In the genomic region with DNA sequence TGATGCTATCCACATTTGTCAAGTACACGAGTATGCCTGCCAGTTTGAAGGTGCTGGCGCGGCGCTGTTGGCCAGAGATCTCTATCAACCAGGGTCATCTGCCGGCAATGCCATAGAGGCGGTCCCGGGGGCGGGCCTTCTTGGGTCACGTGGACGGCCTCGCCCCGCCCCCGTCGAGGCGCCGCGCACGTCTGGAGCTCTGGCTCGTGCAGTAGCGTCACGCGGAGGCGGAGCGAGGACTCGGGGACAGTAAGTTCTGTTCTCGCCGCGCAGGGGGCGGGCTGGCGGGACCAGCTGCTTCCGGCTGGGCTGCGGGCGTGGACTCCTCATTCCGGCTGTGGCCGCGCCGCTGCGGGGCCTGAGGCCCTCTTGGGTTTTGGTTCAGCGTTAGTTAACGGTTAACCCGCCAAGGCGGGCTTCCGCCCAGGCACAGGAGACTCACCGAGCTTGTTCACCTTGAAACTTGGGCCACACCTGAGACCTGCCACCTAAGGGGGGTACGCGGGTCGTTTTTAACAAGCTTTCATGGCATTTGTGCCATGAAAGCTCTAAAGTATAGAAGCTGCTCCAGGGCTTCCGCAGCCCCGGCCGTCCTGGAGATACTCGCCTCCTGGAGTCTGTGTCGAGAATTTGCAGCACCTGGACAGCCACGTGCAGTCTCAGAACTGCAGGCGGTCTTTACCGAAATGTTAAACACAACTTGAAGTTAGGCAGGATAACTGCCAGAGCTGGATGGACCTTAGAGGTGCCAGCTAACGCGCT, we compare ENCODE assay signal across 8 cellular contexts. TPM values are rescaled to one million over a fixed set of nuclear protein-coding genes. Genes with fewer than 3 reads are reported as not detected.
DNase-seq lines count a peak whose midpoint lies in the region; ATAC-seq and TF ChIP-seq lines count a peak whose summit lies in the region.

Gene RFESD (plus strand): TSS at position 209 of the 762 bp plus-strand sequence. CDS start 5,495 bp downstream, outside the sequence.

- H3K27me3 ChIP-seq in HUES48 (ENCODE audit: control insufficient read depth, insufficient read depth, low read length) (no peaks in the 10 kb centered on the region), OCI-LY3 (ENCODE audit: low read depth, low read length) (no peaks in the 10 kb centered on the region), mononuclear cell (ENCODE audit: insufficient read depth, low read length) (no peaks in the 10 kb centered on the region)

- peak within 1 kb of the TSS; percentile 89 for H2AFZ ChIP-seq in OCI-LY3 (ENCODE audit: low read depth, low read length)

- no peaks in the 10 kb centered on the region for H3K79me2 ChIP-seq in OCI-LY3 (ENCODE audit: low read length)

- H3K9ac ChIP-seq in HUES48 (ENCODE audit: low read depth, low read length) (peak within 1 kb of the TSS; percentile 58), OCI-LY3 (ENCODE audit: low read length) (peak within 1 kb of the TSS; percentile 93)

- DNase-seq in DMS 273 (lab: John Stamatoyannopoulos, UW; ENCODE audit: unreplicated experiment) (peak; percentile 99), activated T-cell treated with anti-CD3 and anti-CD28 coated beads for 4 hours (peak; percentile 92), epithelial cell of esophagus (ENCODE audit: low read depth) (peak; percentile 96)
- peak; percentile 93 to 97 for DNase-seq in stimulated activated CD8-positive, alpha-beta memory T cell treated with anti-CD3 and anti-CD28 coated beads, Interleukin-2, amount 100 ng/mL, for 48 hours (ENCODE audit: low read depth in 2 of 2)

- TF ChIP-seq CTCF in OCI-LY3 (IDR thresholded peaks at IDR 0.05; ENCODE audit: low read depth, low read length) (no peak), epithelial cell of esophagus (IDR thresholded peaks at IDR 0.05; ENCODE audit: insufficient read depth, low read depth, low read length, missing control alignments) (peak; percentile 31)

- H3K4me1 ChIP-seq in HUES48 (ENCODE audit: control insufficient read depth, insufficient read depth, low read length) (peaks cover 3% of the 10 kb centered on the region; the same call in 1 of the 2 replicates), OCI-LY3 (ENCODE audit: low read length) (peaks cover 38% of the 10 kb centered on the region), mononuclear cell (ENCODE audit: insufficient read depth, low read length) (peaks cover 21% of the 10 kb centered on the region)

- H3K36me3 ChIP-seq in HUES48 (ENCODE audit: control insufficient read depth, insufficient read depth, low read length) (no peaks in the 10 kb centered on the region), OCI-LY3 (replicated peaks; ENCODE audit: low read depth, low read length) (no peaks in the 10 kb centered on the region)

- H3K27ac ChIP-seq in HUES48 (ENCODE audit: low read depth, low read length) (peak within 1 kb of the TSS; percentile 82), OCI-LY3 (ENCODE audit: low read length) (peak within 1 kb of the TSS; percentile 94)

- H3K4me3 ChIP-seq in HUES48 (ENCODE audit: low read depth, low read length) (peak within 1 kb of the TSS; percentile 67), OCI-LY3 (ENCODE audit: low read length) (peak within 1 kb of the TSS; percentile 83), epithelial cell of esophagus (ENCODE audit: low read length) (peak within 1 kb of the TSS; percentile 58), mononuclear cell (ENCODE audit: low read length) (peak within 1 kb of the TSS; percentile 62)

- peak within 1 kb of the TSS; percentile 97 for H3K4me2 ChIP-seq in OCI-LY3 (ENCODE audit: low read length)

- ATAC-seq in GM21423 (IDR thresholded peaks at IDR 0.05; ENCODE audit: unreplicated experiment): peak; percentile 98

- H4K20me1 ChIP-seq in OCI-LY3 (ENCODE audit: insufficient read depth, low read length): no peaks in the 10 kb centered on the region

- H3K9me3 ChIP-seq in HUES48 (ENCODE audit: control insufficient read depth, insufficient read depth, low read length): no peaks in the 10 kb centered on the region
- no peaks in the 10 kb centered on the region for H3K9me3 ChIP-seq in OCI-LY3 (ENCODE audit: insufficient read depth, low read length)
- H3K9me3 ChIP-seq in mononuclear cell (ENCODE audit: low read depth, low read length): no peaks in the 10 kb centered on the region

RNA-seq across cellular contexts. Expression of gene RFESD, which starts in this region (rescaled TPM):
- total RNA-seq in mononuclear cell: 3.6 TPM

Comparison
In these comparisons a context has a peak if more than half of its experiments do, and no peak if none do; other contexts are left out.
1. Peak in every context shown above with its lines: DNase-seq, ATAC-seq, H3K4me3 ChIP-seq and H3K27ac ChIP-seq.